In genomic region chr3:133442518-133442917, GRCh38 we compare ENCODE assay signal across 21 cellular contexts. TPM values are rescaled to one million over a fixed set of nuclear protein-coding genes. Genes with fewer than 3 reads are reported as not detected.
DNase-seq lines count a peak whose midpoint lies in the region; ATAC-seq and TF ChIP-seq lines count a peak whose summit lies in the region.
"Had no signal": no experiment of that assay in that cellular context is flagged by ENCODE, and none has a peak within 500 bp of the region (broad histone marks: within the 10 kb centered on the region; RNA-seq: fewer than 3 reads in every experiment).

No MANE protein-coding gene starts in this region.

- peak overlapping the region; percentile 93 for H3K4me2 ChIP-seq in MM.1S (ENCODE audit: low read depth, low read length)

- no peak overlapping the region for H3K4me3 ChIP-seq in MM.1S (ENCODE audit: low read length)
- H3K4me3 ChIP-seq: prostate gland, skin epidermis, testis had no signal

- H3K27me3 Mint-ChIP-seq in stimulated activated naive CD8-positive, alpha-beta T cell treated with anti-CD3 and anti-CD28 coated beads, Interleukin-15, Interleukin-2, amounts not matched to agents 100 ng/mL and 50 ng/mL, for 24 hours, result no peaks in the 10 kb centered on the region
- no peaks in the 10 kb centered on the region for H3K27me3 Mint-ChIP-seq in activated T-helper 2 cell treated with anti-CD3 and anti-CD28 coated beads, Interferon-gamma antibody, Interleukin-2, Interleukin-4, amounts not matched to agents 10 μg/mL and 5 μg/mL and 100 μg/mL, durations not matched to agents 14 hours and 24 hours and 36 hours (ENCODE audit: low read depth)
- H3K27me3 Mint-ChIP-seq: memory B cell had no signal

- H3K9ac ChIP-seq in MM.1S (ENCODE audit: low read length), result peak overlapping the region; percentile 52; the same call in 1 of the 2 replicates

- peak overlapping the region; percentile 45; the same call in 1 of the 2 replicates for H3K27ac ChIP-seq in MM.1S (ENCODE audit: low read length)
- H3K27ac ChIP-seq: prostate gland, RWPE1, testis, VCaP had no signal

- H3K9me3 ChIP-seq in MM.1S (replicated peaks; ENCODE audit: insufficient read depth, low read length), result no peaks in the 10 kb centered on the region
- H3K9me3 ChIP-seq: prostate gland, testis had no signal

- H3K9me3 Mint-ChIP-seq in stimulated activated naive CD8-positive, alpha-beta T cell treated with anti-CD3 and anti-CD28 coated beads, Interleukin-15, Interleukin-2, amounts not matched to agents 100 ng/mL and 50 ng/mL, for 24 hours, result peaks cover 8% of the 10 kb centered on the region
- peaks cover 9% of the 10 kb centered on the region for H3K9me3 Mint-ChIP-seq in activated T-helper 2 cell treated with anti-CD3 and anti-CD28 coated beads, Interferon-gamma antibody, Interleukin-2, Interleukin-4, amounts not matched to agents 10 μg/mL and 5 μg/mL and 100 μg/mL, durations not matched to agents 14 hours and 24 hours and 36 hours

- H3F3A ChIP-seq in MM.1S (ENCODE audit: insufficient read depth, low read length), result peaks cover 34% of the 10 kb centered on the region

- no peak overlapping the region for H3K4me3 Mint-ChIP-seq in stimulated activated naive CD8-positive, alpha-beta T cell treated with anti-CD3 and anti-CD28 coated beads, Interleukin-15, Interleukin-2, amounts not matched to agents 100 ng/mL and 50 ng/mL, for 24 hours
- peak overlapping the region; percentile 71 for H3K4me3 Mint-ChIP-seq in activated T-helper 2 cell treated with anti-CD3 and anti-CD28 coated beads, Interferon-gamma antibody, Interleukin-2, Interleukin-4, amounts not matched to agents 10 μg/mL and 5 μg/mL and 100 μg/mL, durations not matched to agents 14 hours and 24 hours and 36 hours (ENCODE audit: low read depth)
- H3K4me3 Mint-ChIP-seq: nephron had no signal

- H3K4me1 Mint-ChIP-seq in stimulated activated naive CD8-positive, alpha-beta T cell treated with anti-CD3 and anti-CD28 coated beads, Interleukin-15, Interleukin-2, amounts not matched to agents 100 ng/mL and 50 ng/mL, for 24 hours (ENCODE audit: low read depth), result peaks cover 27% of the 10 kb centered on the region
- H3K4me1 Mint-ChIP-seq in activated T-helper 2 cell treated with anti-CD3 and anti-CD28 coated beads, Interferon-gamma antibody, Interleukin-2, Interleukin-4, amounts not matched to agents 10 μg/mL and 5 μg/mL and 100 μg/mL, durations not matched to agents 14 hours and 24 hours and 36 hours (ENCODE audit: low read depth), result peaks cover 39% of the 10 kb centered on the region

- no peak for ATAC-seq in stimulated activated naive CD8-positive, alpha-beta T cell treated with anti-CD3 and anti-CD28 coated beads, Interleukin-15, Interleukin-2, amounts not matched to agents 100 U/mL and 50 U/mL, for 24 hours
- ATAC-seq: HCT116 had no signal

- no peaks in the 10 kb centered on the region for H3K27me3 ChIP-seq in MM.1S (replicated peaks; ENCODE audit: insufficient read depth, low read length)
- H3K27me3 ChIP-seq: testis had no signal

- no peak for DNase-seq in stimulated activated naive CD8-positive, alpha-beta T cell treated with anti-CD3 and anti-CD28 coated beads, Interleukin-15, Interleukin-2, amounts not matched to agents 100 U/mL and 50 U/mL, for 24 hours
- no peak for DNase-seq in MM.1S
- DNase-seq in activated T-helper 2 cell treated with anti-CD3 and anti-CD28 coated beads, Interferon-gamma antibody, Interleukin-2, Interleukin-4, amounts not matched to agents 10 μg/mL and 5 μg/mL and 100 μg/mL, durations not matched to agents 14 hours and 24 hours and 36 hours (ENCODE audit: low spot score), result no peak
- no peak for DNase-seq in occipital lobe (lab: John Stamatoyannopoulos, UW)
- DNase-seq in NOMO-1 (lab: John Stamatoyannopoulos, UW; ENCODE audit: unreplicated experiment in 2 of 2), result no peak
- DNase-seq in HK-2 (ENCODE audit: unreplicated experiment), result no peak
- DNase-seq: activated CD8-positive, alpha-beta memory T cell treated with anti-CD3 and anti-CD28 coated beads, Interleukin-2, amount 50 U/mL, for 48 hours; amygdala; central memory CD4-positive, alpha-beta T cell; hippocampal formation; kidney; NCI-H1436 treated with DMSO at 0.1 percent for 48 hours; testis had no signal

- H3K36me3 ChIP-seq in MM.1S (replicated peaks; ENCODE audit: insufficient read depth, low read length), result no peaks in the 10 kb centered on the region
- H3K36me3 ChIP-seq: prostate gland had no signal

- H3K9me2 ChIP-seq in MM.1S (replicated peaks; ENCODE audit: insufficient read depth, low read length), result no peaks in the 10 kb centered on the region

- peaks cover 57% of the 10 kb centered on the region for H3K4me1 ChIP-seq in MM.1S (ENCODE audit: low read length)
- H3K4me1 ChIP-seq: prostate gland, testis had no signal

- no peaks in the 10 kb centered on the region for H3K36me3 Mint-ChIP-seq in stimulated activated naive CD8-positive, alpha-beta T cell treated with anti-CD3 and anti-CD28 coated beads, Interleukin-15, Interleukin-2, amounts not matched to agents 100 ng/mL and 50 ng/mL, for 24 hours (ENCODE audit: low read depth)
- H3K36me3 Mint-ChIP-seq in activated T-helper 2 cell treated with anti-CD3 and anti-CD28 coated beads, Interferon-gamma antibody, Interleukin-2, Interleukin-4, amounts not matched to agents 10 μg/mL and 5 μg/mL and 100 μg/mL, durations not matched to agents 14 hours and 24 hours and 36 hours (ENCODE audit: low read depth), result peaks cover 7% of the 10 kb centered on the region

- peak overlapping the region; percentile 65 for H3K27ac Mint-ChIP-seq in stimulated activated naive CD8-positive, alpha-beta T cell treated with anti-CD3 and anti-CD28 coated beads, Interleukin-15, Interleukin-2, amounts not matched to agents 100 ng/mL and 50 ng/mL, for 24 hours
- peak overlapping the region; percentile 94 for H3K27ac Mint-ChIP-seq in activated T-helper 2 cell treated with anti-CD3 and anti-CD28 coated beads, Interferon-gamma antibody, Interleukin-2, Interleukin-4, amounts not matched to agents 10 μg/mL and 5 μg/mL and 100 μg/mL, durations not matched to agents 14 hours and 24 hours and 36 hours
- H3K27ac Mint-ChIP-seq: nephron had no signal

- H4K20me1 ChIP-seq in MM.1S (ENCODE audit: insufficient read depth, low read length), result no peaks in the 10 kb centered on the region

- H3K79me2 ChIP-seq in MM.1S (ENCODE audit: low read length), result no peaks in the 10 kb centered on the region

- H2AFZ ChIP-seq in MM.1S (ENCODE audit: low read length), result peak overlapping the region; percentile 72; the same call in 1 of the 2 replicates

- intact Hi-C loops in activated T-helper 2 cell treated with anti-CD3 and anti-CD28 coated beads, Interferon-gamma antibody, Interleukin-2, Interleukin-4, amounts not matched to agents 10 μg/mL and 5 μg/mL and 100 μg/mL, durations not matched to agents 14 hours and 24 hours and 36 hours (cut with micrococcal nuclease), result loop anchor here (1.0 to 5.0 kb wide), 4 partner anchors 35 to 365 kb away; partner anchors contain the start of genes SRPRB and TOPBP1

- TF ChIP-seq CTCF in MM.1S (IDR thresholded peaks at IDR 0.05; ENCODE audit: low read length), result no peak

RNA-seq across cellular contexts. Expression of gene BFSP2, which starts 42.7 kb away (rescaled TPM):
- total RNA-seq in activated T-helper 2 cell treated with anti-CD3 and anti-CD28 coated beads, Interferon-gamma antibody, Interleukin-2, Interleukin-4, amounts not matched to agents 10 μg/mL and 5 μg/mL and 100 μg/mL, durations not matched to agents 14 hours and 24 hours and 36 hours, result not detected in 2 replicates
- 1.1 TPM for total RNA-seq in occipital lobe
- total RNA-seq: prostate gland, testis had no signal
